In the genomic region with DNA sequence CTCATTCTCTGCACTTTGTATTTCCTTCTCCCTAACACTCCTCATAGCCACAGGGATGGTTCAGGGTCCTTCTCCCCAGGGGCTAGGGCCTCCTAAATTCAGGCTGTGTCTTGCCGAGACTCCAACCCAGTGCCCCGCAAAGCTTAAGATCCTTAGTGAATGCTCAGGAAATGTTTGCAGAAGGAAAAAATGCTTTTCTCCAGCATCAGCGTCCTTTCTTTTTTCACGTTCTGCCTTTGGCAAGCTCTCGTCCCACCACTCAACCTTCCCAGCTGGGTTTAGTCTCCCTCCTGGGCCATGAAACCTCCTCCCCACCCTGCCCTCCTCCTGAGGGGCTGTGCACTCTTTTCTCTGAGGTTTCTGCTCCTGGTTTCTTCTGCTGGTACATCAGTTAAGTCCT, we compare ENCODE assay signal across 26 cellular contexts.
"Had no signal": no experiment of that assay in that cellular context is flagged by ENCODE, and none has a peak within 500 bp of the region (broad histone marks: within the 10 kb centered on the region; RNA-seq: fewer than 3 reads in every experiment).

No MANE protein-coding gene starts in this region.

- H3K27ac Mint-ChIP-seq: activated CD8-positive, alpha-beta T cell treated with anti-CD3 and anti-CD28 coated beads, Interleukin-2, amount 10 ng/mL, durations not matched to agents 7 days and 5 days; activated naive CD4-positive, alpha-beta T cell treated with anti-CD3 and anti-CD28 coated beads for 36 hours; activated naive CD8-positive, alpha-beta T cell; activated T-cell treated with anti-CD3 and anti-CD28 coated beads, Interleukin-2, amount 50 U/mL, for 24 hours; activated T-helper 1 cell treated with anti-CD3 and anti-CD28 coated beads, Interleukin-12 subunit alpha, Interleukin-12 subunit beta, Interleukin-2, Interleukin-4 antibody, amounts not matched to agents 30 ng/mL and 10 ng/mL and 1 ng/mL, durations not matched to agents 14 hours and 24 hours and 36 hours; T-helper 2 cell treated with Interferon-gamma antibody and Interleukin-4, amounts not matched to agents 5 μg/mL and 100 μg/mL, for 36 hours; WTC11 had no signal

- ATAC-seq: activated CD8-positive, alpha-beta T cell treated with anti-CD3 and anti-CD28 coated beads, Interleukin-2, amount 10 ng/mL, durations not matched to agents 7 days and 5 days; K562; SK-N-SH treated with all-trans-retinoic acid at 6 μM for 48 hours; WTC11 had no signal

- H3K9me3 Mint-ChIP-seq: activated naive CD4-positive, alpha-beta T cell treated with anti-CD3 and anti-CD28 coated beads for 36 hours; activated T-cell treated with anti-CD3 and anti-CD28 coated beads, Interleukin-2, amount 50 U/mL, for 24 hours; activated T-helper 1 cell treated with anti-CD3 and anti-CD28 coated beads, Interleukin-12 subunit alpha, Interleukin-12 subunit beta, Interleukin-2, Interleukin-4 antibody, amounts not matched to agents 30 ng/mL and 10 ng/mL and 1 ng/mL, durations not matched to agents 14 hours and 24 hours and 36 hours; T-helper 2 cell treated with Interferon-gamma antibody and Interleukin-4, amounts not matched to agents 5 μg/mL and 100 μg/mL, for 36 hours had no signal

- DNase-seq: activated CD4-positive, alpha-beta T cell treated with anti-CD3 and anti-CD28 coated beads for 48 hours; activated CD4-positive, alpha-beta T cell treated with anti-CD3 and anti-CD28 coated beads, Interleukin-2, amount 50 U/mL, for 4 hours; activated CD4-positive, CD25-positive, alpha-beta regulatory T cell treated with anti-CD3 and anti-CD28 coated beads, Interleukin-2, amount 50 U/mL, for 72 hours; activated CD8-positive, alpha-beta T cell treated with anti-CD3 and anti-CD28 coated beads, Interleukin-2, amount 10 ng/mL, durations not matched to agents 7 days and 5 days; activated gamma-delta T cell; activated naive CD4-positive, alpha-beta T cell treated with anti-CD3 and anti-CD28 coated beads for 36 hours; activated T-cell treated with anti-CD3 and anti-CD28 coated beads, Interleukin-2, amount 50 U/mL, for 24 hours; amygdala; caudate nucleus; Karpas-422; NCI-H1105 treated with DMSO at 0.1 percent for 48 hours; NCI-H1436 treated with DMSO at 0.1 percent for 48 hours; NCI-H2081; NCI-H510A treated with DMSO at 0.1 percent for 48 hours; NCI-H69; SHP77; SW 1271 had no signal

- H3K27ac ChIP-seq: SJSA1 had no signal

- H3K9me3 ChIP-seq: breast epithelium, SJSA1 had no signal

- H3K27me3 ChIP-seq: breast epithelium, SJSA1 had no signal

- H3K36me3 ChIP-seq: breast epithelium, SJSA1 had no signal

- FAIRE-seq: K562, RCC 7860 had no signal

- H3K36me3 Mint-ChIP-seq: activated naive CD8-positive, alpha-beta T cell had no signal

- H3K4me1 Mint-ChIP-seq: WTC11 had no signal

- H3K4me3 ChIP-seq: breast epithelium, K562, SJSA1 had no signal

- H3K4me3 Mint-ChIP-seq: activated CD8-positive, alpha-beta T cell treated with anti-CD3 and anti-CD28 coated beads, Interleukin-2, amount 10 ng/mL, durations not matched to agents 7 days and 5 days; activated naive CD4-positive, alpha-beta T cell treated with anti-CD3 and anti-CD28 coated beads for 36 hours; activated naive CD8-positive, alpha-beta T cell; activated T-cell treated with anti-CD3 and anti-CD28 coated beads, Interleukin-2, amount 50 U/mL, for 24 hours; activated T-helper 1 cell treated with anti-CD3 and anti-CD28 coated beads, Interleukin-12 subunit alpha, Interleukin-12 subunit beta, Interleukin-2, Interleukin-4 antibody, amounts not matched to agents 30 ng/mL and 10 ng/mL and 1 ng/mL, durations not matched to agents 14 hours and 24 hours and 36 hours; T-helper 2 cell treated with Interferon-gamma antibody and Interleukin-4, amounts not matched to agents 5 μg/mL and 100 μg/mL, for 36 hours; WTC11 had no signal

- H3K4me1 ChIP-seq: breast epithelium, SJSA1 had no signal
